Comparison of ENCODE assay signal across 8 cellular contexts in genomic region chr14:73850940-73851339, GRCh38. TPM values are rescaled to one million over a fixed set of nuclear protein-coding genes. Genes with fewer than 3 reads are reported as not detected.
DNase-seq lines count a peak whose midpoint lies in the region; ATAC-seq and TF ChIP-seq lines count a peak whose summit lies in the region.

No MANE protein-coding gene starts in this region.

- H3K9me3 Mint-ChIP-seq in central memory CD8-positive, alpha-beta T cell: no peaks in the 10 kb centered on the region

- WGBS in mesodermal cell (ENCODE audit: insufficient coverage in 2 of 2), 2 experiments: 60% methylated on average over 1 of the region's 3 CpGs; no CpG with 5 or more reads in 1 of the 2 experiments

- H3K27ac Mint-ChIP-seq in central memory CD8-positive, alpha-beta T cell (ENCODE audit: low read depth): peak overlapping the region; percentile 95

- H3K9me3 ChIP-seq in mesodermal cell (ENCODE audit: control insufficient read depth, low read length): peaks cover 3% of the 10 kb centered on the region

- DNase-seq in Caki2 (ENCODE audit: low read depth): peak; percentile 55
- DNase-seq in NB4 (ENCODE audit: low read depth): peak; percentile 28
- DNase-seq in central memory CD8-positive, alpha-beta T cell (ENCODE audit: low spot score in 2 of 2): no peak
- DNase-seq in KG1 (lab: John Stamatoyannopoulos, UW): no peak

- H3K4me1 ChIP-seq in mesodermal cell (ENCODE audit: control insufficient read depth, insufficient read depth, low read length, poor library complexity, severe bottlenecking): peaks cover 6% of the 10 kb centered on the region

- peaks cover 3% of the 10 kb centered on the region for H3K36me3 ChIP-seq in mesodermal cell (ENCODE audit: control insufficient read depth, insufficient read depth, low read length)

- in situ Hi-C loops in Caki2 (cut with HindIII; ENCODE audit: low pct_unique_long_range_greater_than_20kb, low sequenced_read_pairs): no loop called here

- H3K27ac ChIP-seq in mesodermal cell (ENCODE audit: low read depth, low read length, severe bottlenecking): peak overlapping the region; percentile 97

- H3K36me3 Mint-ChIP-seq in central memory CD8-positive, alpha-beta T cell (ENCODE audit: insufficient read depth): peaks cover 15% of the 10 kb centered on the region

- TF ChIP-seq POLR2A in NB4 (IDR thresholded peaks at IDR 0.05; ENCODE audit: extremely low read depth, insufficient read length): no peak

- peak overlapping the region; percentile 90 for H3K4me3 Mint-ChIP-seq in central memory CD8-positive, alpha-beta T cell

- no peak for TF ChIP-seq CTCF in NB4 (IDR thresholded peaks at IDR 0.05; ENCODE audit: low read depth, low read length)

- peaks cover 20% of the 10 kb centered on the region for H3K4me1 Mint-ChIP-seq in central memory CD8-positive, alpha-beta T cell

- H3K4me3 ChIP-seq in NB4 (ENCODE audit: low read depth, low read length) (peak overlapping the region; percentile 96), mesodermal cell (ENCODE audit: extremely low read depth, insufficient read depth, low read length, poor library complexity, severe bottlenecking) (peak overlapping the region; percentile 76)

- no peak for ATAC-seq in central memory CD8-positive, alpha-beta T cell (replicated peaks; ENCODE audit: extremely low read depth, poor library complexity, severe bottlenecking)
- ATAC-seq in HG02852 (IDR thresholded peaks at IDR 0.05; ENCODE audit: unreplicated experiment) (no peak), HG03378 (IDR thresholded peaks at IDR 0.05; ENCODE audit: unreplicated experiment) (no peak), GM18858 (IDR thresholded peaks at IDR 0.05; ENCODE audit: unreplicated experiment) (no peak)

- no peaks in the 10 kb centered on the region for H3K27me3 Mint-ChIP-seq in central memory CD8-positive, alpha-beta T cell

RNA-seq across cellular contexts. Expression of gene PTGR2, which starts 0.7 kb away (rescaled TPM):
- total RNA-seq in Caki2 (2014; rRNA removed; shearing (Covaris generic); ENCODE audit: low replicate concordance): 4.4 and 6.5 TPM in 2 replicates
- 15.1 TPM for polyA plus RNA-seq in mesodermal cell (2013, experiment 1 of 2)
- 16.5 TPM for polyA plus RNA-seq in mesodermal cell (2013, experiment 2 of 2)

RNA-seq across cellular contexts. Expression of gene ZNF410, which starts 35.7 kb away (rescaled TPM):
- 45.6 and 67.7 TPM in 2 replicates for total RNA-seq in Caki2 (2014; rRNA removed; shearing (Covaris generic); ENCODE audit: low replicate concordance)
- polyA plus RNA-seq in mesodermal cell (2013, experiment 1 of 2): 42.4 TPM
- 37.8 TPM for polyA plus RNA-seq in mesodermal cell (2013, experiment 2 of 2)

Comparison
In these comparisons a context has a peak if more than half of its experiments do, and no peak if none do; other contexts are left out.
1. DNase-seq: peak in Caki2 (single experiment) and NB4 (single experiment); none in central memory CD8-positive, alpha-beta T cell (0 of 2) and KG1 (single experiment).